In the genomic region with DNA sequence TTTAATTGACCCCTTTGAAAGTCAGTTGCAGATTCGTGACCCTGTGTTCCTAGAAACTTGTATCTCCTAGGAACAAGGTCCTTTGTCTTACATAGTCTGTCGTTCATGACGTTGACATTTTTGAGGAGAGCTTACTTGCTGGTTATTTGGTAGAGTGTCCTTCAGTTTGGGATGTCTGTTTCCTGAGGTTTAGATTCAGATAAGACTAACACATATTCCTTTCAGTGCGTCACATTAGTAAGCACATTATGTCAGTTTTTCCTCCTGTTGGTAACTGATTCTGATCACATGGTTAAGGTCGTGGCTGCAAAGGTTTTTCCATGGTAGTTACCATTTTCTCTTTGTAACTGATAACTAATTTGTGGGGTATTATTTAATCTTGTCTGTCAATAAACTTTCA, we compare ENCODE assay signal across 20 cellular contexts.
"Had no signal": no experiment of that assay in that cellular context is flagged by ENCODE, and none has a peak within 500 bp of the region (broad histone marks: within the 10 kb centered on the region; RNA-seq: fewer than 3 reads in every experiment).

No MANE protein-coding gene starts in this region.

- H3K27ac Mint-ChIP-seq: dendritic cell treated with granulocyte-macrophage colony-stimulating factor and Interleukin-4, amounts not matched to agents 40 ng/mL and 50 ng/mL, for 4 days; effector memory CD8-positive, alpha-beta T cell; natural killer cell treated with Interleukin-12 subunit alpha and Interleukin-12 subunit beta and Interleukin-15 and Interleukin-18, amount 100 ng/mL, for 72 hours; neural progenitor cell; progenitor cell of endocrine pancreas had no signal

- DNase-seq: effector memory CD8-positive, alpha-beta T cell; foreskin keratinocyte; head of caudate nucleus; hippocampal formation; left colon; left ventricle myocardium superior; mesenchymal stem cell; midbrain; nucleus accumbens; ovary; right cardiac atrium; small intestine; stimulated activated CD4-positive, alpha-beta T cell treated with anti-CD3 and anti-CD28 coated beads, Interleukin-12 subunit alpha, Interleukin-12 subunit beta, amount 100 ng/mL, for 4 hours; stimulated activated naive CD4-positive, alpha-beta T cell treated with Interleukin-2 at 50 U/mL for 16 hours; tibial artery; uterus had no signal

- ATAC-seq: effector memory CD8-positive, alpha-beta T cell; foreskin keratinocyte; left colon; left ventricle myocardium superior; natural killer cell treated with Interleukin-12 subunit alpha and Interleukin-12 subunit beta and Interleukin-15 and Interleukin-18, amount 100 ng/mL, for 72 hours; right cardiac atrium had no signal

- H3K27me3 Mint-ChIP-seq: dendritic cell treated with granulocyte-macrophage colony-stimulating factor and Interleukin-4, amounts not matched to agents 40 ng/mL and 50 ng/mL, for 4 days; effector memory CD8-positive, alpha-beta T cell; natural killer cell treated with Interleukin-12 subunit alpha and Interleukin-12 subunit beta and Interleukin-15 and Interleukin-18, amount 100 ng/mL, for 72 hours; progenitor cell of endocrine pancreas had no signal

- H3K9me3 Mint-ChIP-seq: dendritic cell treated with granulocyte-macrophage colony-stimulating factor and Interleukin-4, amounts not matched to agents 40 ng/mL and 50 ng/mL, for 4 days; effector memory CD8-positive, alpha-beta T cell; natural killer cell treated with Interleukin-12 subunit alpha and Interleukin-12 subunit beta and Interleukin-15 and Interleukin-18, amount 100 ng/mL, for 72 hours had no signal

- H3K4me3 Mint-ChIP-seq: dendritic cell treated with granulocyte-macrophage colony-stimulating factor and Interleukin-4, amounts not matched to agents 40 ng/mL and 50 ng/mL, for 4 days; effector memory CD8-positive, alpha-beta T cell; natural killer cell treated with Interleukin-12 subunit alpha and Interleukin-12 subunit beta and Interleukin-15 and Interleukin-18, amount 100 ng/mL, for 72 hours; neural progenitor cell had no signal

- H3K4me1 Mint-ChIP-seq: neural progenitor cell had no signal
